Comparison of ENCODE assay signal across 1 cellular context in genomic region chr2:68236080-68236734, GRCh38.
TF ChIP-seq lines count a peak whose summit lies in the region.

No MANE protein-coding gene starts in this region.

TF ChIP-seq in GM12878, 131 proteins besides CTCF, POLR2A, EP300 and RAD21 (continued from another document):
- TF ChIP-seq SPI1 (IDR thresholded peaks at IDR 0.05; ENCODE audit: borderline replicate concordance, insufficient read depth, low read depth, low read length) (peak; percentile 63; the same call in 1 of the 2 replicates), DPF2 (IDR thresholded peaks at IDR 0.05) (no peak), NBN (IDR thresholded peaks at IDR 0.05) (no peak), SP1 (IDR thresholded peaks at IDR 0.05; ENCODE audit: low read depth, low read length) (no peak), MEF2B (IDR thresholded peaks at IDR 0.05; ENCODE audit: partially characterized antibody, poor library complexity, severe bottlenecking) (no peak)
- TF ChIP-seq, protein P1, sequence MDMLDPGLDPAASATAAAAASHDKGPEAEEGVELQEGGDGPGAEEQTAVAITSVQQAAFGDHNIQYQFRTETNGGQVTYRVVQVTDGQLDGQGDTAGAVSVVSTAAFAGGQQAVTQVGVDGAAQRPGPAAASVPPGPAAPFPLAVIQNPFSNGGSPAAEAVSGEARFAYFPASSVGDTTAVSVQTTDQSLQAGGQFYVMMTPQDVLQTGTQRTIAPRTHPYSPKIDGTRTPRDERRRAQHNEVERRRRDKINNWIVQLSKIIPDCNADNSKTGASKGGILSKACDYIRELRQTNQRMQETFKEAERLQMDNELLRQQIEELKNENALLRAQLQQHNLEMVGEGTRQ (IDR thresholded peaks at IDR 0.05; ENCODE audit: borderline replicate concordance, low read depth, low read length) = no peak
- TF ChIP-seq, protein P2, sequence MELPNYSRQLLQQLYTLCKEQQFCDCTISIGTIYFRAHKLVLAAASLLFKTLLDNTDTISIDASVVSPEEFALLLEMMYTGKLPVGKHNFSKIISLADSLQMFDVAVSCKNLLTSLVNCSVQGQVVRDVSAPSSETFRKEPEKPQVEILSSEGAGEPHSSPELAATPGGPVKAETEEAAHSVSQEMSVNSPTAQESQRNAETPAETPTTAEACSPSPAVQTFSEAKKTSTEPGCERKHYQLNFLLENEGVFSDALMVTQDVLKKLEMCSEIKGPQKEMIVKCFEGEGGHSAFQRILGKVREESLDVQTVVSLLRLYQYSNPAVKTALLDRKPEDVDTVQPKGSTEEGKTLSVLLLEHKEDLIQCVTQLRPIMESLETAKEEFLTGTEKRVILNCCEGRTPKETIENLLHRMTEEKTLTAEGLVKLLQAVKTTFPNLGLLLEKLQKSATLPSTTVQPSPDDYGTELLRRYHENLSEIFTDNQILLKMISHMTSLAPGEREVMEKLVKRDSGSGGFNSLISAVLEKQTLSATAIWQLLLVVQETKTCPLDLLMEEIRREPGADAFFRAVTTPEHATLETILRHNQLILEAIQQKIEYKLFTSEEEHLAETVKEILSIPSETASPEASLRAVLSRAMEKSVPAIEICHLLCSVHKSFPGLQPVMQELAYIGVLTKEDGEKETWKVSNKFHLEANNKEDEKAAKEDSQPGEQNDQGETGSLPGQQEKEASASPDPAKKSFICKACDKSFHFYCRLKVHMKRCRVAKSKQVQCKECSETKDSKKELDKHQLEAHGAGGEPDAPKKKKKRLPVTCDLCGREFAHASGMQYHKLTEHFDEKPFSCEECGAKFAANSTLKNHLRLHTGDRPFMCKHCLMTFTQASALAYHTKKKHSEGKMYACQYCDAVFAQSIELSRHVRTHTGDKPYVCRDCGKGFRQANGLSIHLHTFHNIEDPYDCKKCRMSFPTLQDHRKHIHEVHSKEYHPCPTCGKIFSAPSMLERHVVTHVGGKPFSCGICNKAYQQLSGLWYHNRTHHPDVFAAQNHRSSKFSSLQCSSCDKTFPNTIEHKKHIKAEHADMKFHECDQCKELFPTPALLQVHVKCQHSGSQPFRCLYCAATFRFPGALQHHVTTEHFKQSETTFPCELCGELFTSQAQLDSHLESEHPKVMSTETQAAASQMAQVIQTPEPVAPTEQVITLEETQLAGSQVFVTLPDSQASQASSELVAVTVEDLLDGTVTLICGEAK (IDR thresholded peaks at IDR 0.05; ENCODE audit: borderline replicate concordance) = 0 out of 2 replicates have a peak, but pooled peaks have one; percentile 29
- TF ChIP-seq, protein P3, sequence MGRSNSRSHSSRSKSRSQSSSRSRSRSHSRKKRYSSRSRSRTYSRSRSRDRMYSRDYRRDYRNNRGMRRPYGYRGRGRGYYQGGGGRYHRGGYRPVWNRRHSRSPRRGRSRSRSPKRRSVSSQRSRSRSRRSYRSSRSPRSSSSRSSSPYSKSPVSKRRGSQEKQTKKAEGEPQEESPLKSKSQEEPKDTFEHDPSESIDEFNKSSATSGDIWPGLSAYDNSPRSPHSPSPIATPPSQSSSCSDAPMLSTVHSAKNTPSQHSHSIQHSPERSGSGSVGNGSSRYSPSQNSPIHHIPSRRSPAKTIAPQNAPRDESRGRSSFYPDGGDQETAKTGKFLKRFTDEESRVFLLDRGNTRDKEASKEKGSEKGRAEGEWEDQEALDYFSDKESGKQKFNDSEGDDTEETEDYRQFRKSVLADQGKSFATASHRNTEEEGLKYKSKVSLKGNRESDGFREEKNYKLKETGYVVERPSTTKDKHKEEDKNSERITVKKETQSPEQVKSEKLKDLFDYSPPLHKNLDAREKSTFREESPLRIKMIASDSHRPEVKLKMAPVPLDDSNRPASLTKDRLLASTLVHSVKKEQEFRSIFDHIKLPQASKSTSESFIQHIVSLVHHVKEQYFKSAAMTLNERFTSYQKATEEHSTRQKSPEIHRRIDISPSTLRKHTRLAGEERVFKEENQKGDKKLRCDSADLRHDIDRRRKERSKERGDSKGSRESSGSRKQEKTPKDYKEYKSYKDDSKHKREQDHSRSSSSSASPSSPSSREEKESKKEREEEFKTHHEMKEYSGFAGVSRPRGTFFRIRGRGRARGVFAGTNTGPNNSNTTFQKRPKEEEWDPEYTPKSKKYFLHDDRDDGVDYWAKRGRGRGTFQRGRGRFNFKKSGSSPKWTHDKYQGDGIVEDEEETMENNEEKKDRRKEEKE (IDR thresholded peaks at IDR 0.05) = no peak
